1 cellular context compared by ENCODE assay signal in the genomic region with DNA sequence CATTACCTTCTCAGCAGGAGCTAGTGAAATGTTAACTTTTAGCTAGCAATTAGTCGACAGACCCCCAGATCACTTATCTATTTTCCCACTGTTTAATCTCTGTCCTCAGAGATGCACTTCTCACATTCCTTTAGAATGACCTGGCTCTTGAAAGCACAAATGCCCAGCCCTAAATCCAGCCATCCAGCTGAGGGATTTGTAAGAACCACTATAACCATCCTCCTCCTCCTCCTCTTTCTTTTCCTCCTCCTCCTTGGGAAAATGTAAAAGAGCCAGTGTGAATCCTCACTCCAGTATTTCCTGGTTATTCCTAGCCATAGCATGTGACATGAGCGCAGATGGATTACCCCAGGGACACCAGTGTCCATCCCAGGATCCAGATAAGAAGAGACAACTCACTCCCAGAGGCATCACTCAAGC.
TF ChIP-seq lines count a peak whose summit lies in the region.

No MANE protein-coding gene starts in this region.

TF ChIP-seq in HepG2, 621 proteins besides CTCF, POLR2A, EP300 and RAD21 (continued from another document):
- TF ChIP-seq, protein P1, sequence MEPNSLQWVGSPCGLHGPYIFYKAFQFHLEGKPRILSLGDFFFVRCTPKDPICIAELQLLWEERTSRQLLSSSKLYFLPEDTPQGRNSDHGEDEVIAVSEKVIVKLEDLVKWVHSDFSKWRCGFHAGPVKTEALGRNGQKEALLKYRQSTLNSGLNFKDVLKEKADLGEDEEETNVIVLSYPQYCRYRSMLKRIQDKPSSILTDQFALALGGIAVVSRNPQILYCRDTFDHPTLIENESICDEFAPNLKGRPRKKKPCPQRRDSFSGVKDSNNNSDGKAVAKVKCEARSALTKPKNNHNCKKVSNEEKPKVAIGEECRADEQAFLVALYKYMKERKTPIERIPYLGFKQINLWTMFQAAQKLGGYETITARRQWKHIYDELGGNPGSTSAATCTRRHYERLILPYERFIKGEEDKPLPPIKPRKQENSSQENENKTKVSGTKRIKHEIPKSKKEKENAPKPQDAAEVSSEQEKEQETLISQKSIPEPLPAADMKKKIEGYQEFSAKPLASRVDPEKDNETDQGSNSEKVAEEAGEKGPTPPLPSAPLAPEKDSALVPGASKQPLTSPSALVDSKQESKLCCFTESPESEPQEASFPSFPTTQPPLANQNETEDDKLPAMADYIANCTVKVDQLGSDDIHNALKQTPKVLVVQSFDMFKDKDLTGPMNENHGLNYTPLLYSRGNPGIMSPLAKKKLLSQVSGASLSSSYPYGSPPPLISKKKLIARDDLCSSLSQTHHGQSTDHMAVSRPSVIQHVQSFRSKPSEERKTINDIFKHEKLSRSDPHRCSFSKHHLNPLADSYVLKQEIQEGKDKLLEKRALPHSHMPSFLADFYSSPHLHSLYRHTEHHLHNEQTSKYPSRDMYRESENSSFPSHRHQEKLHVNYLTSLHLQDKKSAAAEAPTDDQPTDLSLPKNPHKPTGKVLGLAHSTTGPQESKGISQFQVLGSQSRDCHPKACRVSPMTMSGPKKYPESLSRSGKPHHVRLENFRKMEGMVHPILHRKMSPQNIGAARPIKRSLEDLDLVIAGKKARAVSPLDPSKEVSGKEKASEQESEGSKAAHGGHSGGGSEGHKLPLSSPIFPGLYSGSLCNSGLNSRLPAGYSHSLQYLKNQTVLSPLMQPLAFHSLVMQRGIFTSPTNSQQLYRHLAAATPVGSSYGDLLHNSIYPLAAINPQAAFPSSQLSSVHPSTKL (CRISPR knock-in tag; IDR thresholded peaks at IDR 0.05): peak; percentile 33; the same call in 1 of the 2 replicates
- TF ChIP-seq BRD4 (CRISPR knock-in tag; IDR thresholded peaks at IDR 0.05) (no peak), CC2D1A (CRISPR knock-in tag; IDR thresholded peaks at IDR 0.05) (no peak), ZNF768 (CRISPR knock-in tag; IDR thresholded peaks at IDR 0.05) (no peak), HOXA7 (CRISPR knock-in tag; IDR thresholded peaks at IDR 0.05) (no peak), NFE2 (CRISPR knock-in tag; IDR thresholded peaks at IDR 0.05) (no peak), SP4 (CRISPR knock-in tag; IDR thresholded peaks at IDR 0.05) (no peak), MEIS1 (CRISPR knock-in tag; IDR thresholded peaks at IDR 0.05; ENCODE audit: borderline replicate concordance) (no peak), FOSL2 (CRISPR knock-in tag; IDR thresholded peaks at IDR 0.05) (peak; percentile 54), PITX1 (CRISPR knock-in tag; IDR thresholded peaks at IDR 0.05) (no peak), SOX5 (CRISPR knock-in tag; IDR thresholded peaks at IDR 0.05; ENCODE audit: borderline replicate concordance) (0 out of 2 replicates have a peak, but pooled peaks have one; percentile 9), ZNF232 (CRISPR knock-in tag; IDR thresholded peaks at IDR 0.05; ENCODE audit: borderline replicate concordance) (no peak), ZBTB7B (CRISPR knock-in tag; IDR thresholded peaks at IDR 0.05) (0 out of 2 replicates have a peak, but pooled peaks have one; percentile 46), ZNF558 (CRISPR knock-in tag; IDR thresholded peaks at IDR 0.05; ENCODE audit: borderline replicate concordance) (no peak), ZBTB14 (CRISPR knock-in tag; IDR thresholded peaks at IDR 0.05) (no peak), MNT (IDR thresholded peaks at IDR 0.05) (no peak), E2F5 (CRISPR knock-in tag; conservative IDR thresholded peaks at IDR 0.05) (no peak)
- TF ChIP-seq, protein P2, sequence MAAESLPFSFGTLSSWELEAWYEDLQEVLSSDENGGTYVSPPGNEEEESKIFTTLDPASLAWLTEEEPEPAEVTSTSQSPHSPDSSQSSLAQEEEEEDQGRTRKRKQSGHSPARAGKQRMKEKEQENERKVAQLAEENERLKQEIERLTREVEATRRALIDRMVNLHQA (CRISPR knock-in tag; IDR thresholded peaks at IDR 0.05): no peak
- TF ChIP-seq, protein P3, sequence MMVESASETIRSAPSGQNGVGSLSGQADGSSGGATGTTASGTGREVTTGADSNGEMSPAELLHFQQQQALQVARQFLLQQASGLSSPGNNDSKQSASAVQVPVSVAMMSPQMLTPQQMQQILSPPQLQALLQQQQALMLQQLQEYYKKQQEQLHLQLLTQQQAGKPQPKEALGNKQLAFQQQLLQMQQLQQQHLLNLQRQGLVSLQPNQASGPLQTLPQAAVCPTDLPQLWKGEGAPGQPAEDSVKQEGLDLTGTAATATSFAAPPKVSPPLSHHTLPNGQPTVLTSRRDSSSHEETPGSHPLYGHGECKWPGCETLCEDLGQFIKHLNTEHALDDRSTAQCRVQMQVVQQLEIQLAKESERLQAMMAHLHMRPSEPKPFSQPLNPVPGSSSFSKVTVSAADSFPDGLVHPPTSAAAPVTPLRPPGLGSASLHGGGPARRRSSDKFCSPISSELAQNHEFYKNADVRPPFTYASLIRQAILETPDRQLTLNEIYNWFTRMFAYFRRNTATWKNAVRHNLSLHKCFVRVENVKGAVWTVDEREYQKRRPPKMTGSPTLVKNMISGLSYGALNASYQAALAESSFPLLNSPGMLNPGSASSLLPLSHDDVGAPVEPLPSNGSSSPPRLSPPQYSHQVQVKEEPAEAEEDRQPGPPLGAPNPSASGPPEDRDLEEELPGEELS (CRISPR knock-in tag; IDR thresholded peaks at IDR 0.05): 0 out of 2 replicates have a peak, but pooled peaks have one; percentile 15
- TF ChIP-seq, protein P4, sequence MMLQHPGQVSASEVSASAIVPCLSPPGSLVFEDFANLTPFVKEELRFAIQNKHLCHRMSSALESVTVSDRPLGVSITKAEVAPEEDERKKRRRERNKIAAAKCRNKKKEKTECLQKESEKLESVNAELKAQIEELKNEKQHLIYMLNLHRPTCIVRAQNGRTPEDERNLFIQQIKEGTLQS (CRISPR knock-in tag; IDR thresholded peaks at IDR 0.05): peak; percentile 15; the same call in 1 of the 2 replicates
